ENCODE assay signal across 8 cellular contexts in the genomic region with DNA sequence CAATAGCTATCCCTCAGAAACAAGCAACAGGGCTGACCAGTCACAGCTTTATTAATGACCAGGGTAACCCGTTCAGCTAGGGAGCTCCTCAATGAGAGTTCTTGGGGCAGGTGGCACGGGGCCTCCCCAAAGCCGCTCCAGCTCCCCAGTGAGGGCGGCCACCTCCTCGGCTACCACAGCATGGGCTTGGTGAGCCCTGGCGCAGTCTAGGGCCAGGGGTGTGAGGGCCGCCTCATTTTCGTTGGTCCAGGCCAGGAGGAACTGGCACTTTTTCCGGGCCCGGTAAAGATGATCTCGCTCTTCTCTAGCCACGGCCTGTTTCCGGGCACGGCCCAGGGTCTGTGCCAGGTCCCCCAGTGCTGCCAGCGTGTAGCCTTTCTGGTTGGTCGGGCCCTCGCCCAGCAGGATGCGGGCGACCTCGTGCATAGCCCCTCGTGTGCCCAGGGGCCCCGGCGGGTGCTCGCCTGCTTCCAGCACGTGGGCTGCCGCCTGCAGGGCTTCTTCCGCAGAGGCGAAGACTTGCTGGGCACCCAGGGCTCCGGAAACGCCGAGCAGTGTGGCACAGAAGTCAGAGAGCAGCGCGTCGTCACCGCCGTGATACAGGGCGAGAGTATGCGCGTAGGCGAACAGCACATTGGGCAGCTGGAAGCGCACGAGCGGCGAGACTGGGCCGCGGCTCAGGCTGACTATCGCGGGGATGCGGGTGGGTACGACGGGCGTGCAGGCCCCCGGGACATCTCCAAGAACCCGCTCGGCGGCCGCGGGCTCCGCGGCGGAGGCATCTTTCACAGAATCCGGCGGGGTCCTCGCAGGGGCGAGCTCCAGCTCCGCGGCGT. TPM values are rescaled to one million over a fixed set of nuclear protein-coding genes. Genes with fewer than 3 reads are reported as not detected.
DNase-seq lines count a peak whose midpoint lies in the region; ATAC-seq lines count a peak whose summit lies in the region.

No MANE protein-coding gene starts in this region.

- ATAC-seq in HG03520 (IDR thresholded peaks at IDR 0.05; ENCODE audit: unreplicated experiment) (no peak), GM19452 (IDR thresholded peaks at IDR 0.05; ENCODE audit: unreplicated experiment) (no peak)

- H3K9me3 ChIP-seq in SJCRH30 (replicated peaks), result no peaks in the 10 kb centered on the region

- H3K27ac ChIP-seq in SJCRH30 (peak overlapping the region; percentile 44), angular gyrus (ENCODE audit: low read depth, low read length) (peak overlapping the region; percentile 93)

- peak; percentile 33 for DNase-seq in activated T-cell treated with anti-CD3 and anti-CD28 coated beads for 1 hour (ENCODE audit: low read depth)
- DNase-seq in activated T-cell treated with anti-CD3 and anti-CD28 coated beads, Interleukin-2, amount 50 U/mL, for 1 hour, result no peak
- DNase-seq in SJCRH30, result no peak
- peak; percentile 81 for DNase-seq in iris pigment epithelial cell (ENCODE audit: low read depth)
- DNase-seq in stimulated activated CD4-positive, alpha-beta T cell treated with anti-CD3 and anti-CD28 coated beads, Interleukin-15, amount 100 ng/mL, for 24 hours, result peak; percentile 76

- H3K4me1 ChIP-seq in SJCRH30, result peaks cover 5% of the 10 kb centered on the region; the same call in 1 of the 2 replicates

- peaks cover 20% of the 10 kb centered on the region for H3K36me3 ChIP-seq in SJCRH30

- no peaks in the 10 kb centered on the region for H3K27me3 ChIP-seq in SJCRH30

- H3K4me3 ChIP-seq in SJCRH30, result peak overlapping the region; percentile 73

RNA-seq across cellular contexts. Expression of a gene that starts 0.9 kb away (rescaled TPM):
- 8.3 and 9.4 TPM in 2 replicates for total RNA-seq in SJCRH30 (2014; rRNA removed; shearing (Covaris generic))

RNA-seq across cellular contexts. Expression of a gene that starts 4.9 kb away (rescaled TPM):
- 2.9 and 3.7 TPM in 2 replicates for total RNA-seq in SJCRH30 (2014; rRNA removed; shearing (Covaris generic))

RNA-seq across cellular contexts. Expression of a gene that starts 5.3 kb away (rescaled TPM):
- total RNA-seq in SJCRH30 (2014; rRNA removed; shearing (Covaris generic)), result 281 and 356 TPM in 2 replicates

RNA-seq across cellular contexts. Expression of a gene that starts 5.5 kb away (rescaled TPM):
- 51.5 and 58.9 TPM in 2 replicates for total RNA-seq in SJCRH30 (2014; rRNA removed; shearing (Covaris generic))

RNA-seq across cellular contexts. Expression of a gene that starts 17.7 kb away (rescaled TPM):
- total RNA-seq in SJCRH30 (2014; rRNA removed; shearing (Covaris generic)), result 7.8 and 8.4 TPM in 2 replicates

Comparison
In these comparisons a context has a peak if more than half of its experiments do, and no peak if none do; other contexts are left out.
1. DNase-seq: peak in activated T-cell treated with anti-CD3 and anti-CD28 coated beads for 1 hour (single experiment), iris pigment epithelial cell (single experiment) and stimulated activated CD4-positive, alpha-beta T cell treated with anti-CD3 and anti-CD28 coated beads, Interleukin-15, amount 100 ng/mL, for 24 hours (single experiment); none in activated T-cell treated with anti-CD3 and anti-CD28 coated beads, Interleukin-2, amount 50 U/mL, for 1 hour (single experiment) and SJCRH30 (0 of 2).